Comparison of ENCODE assay signal across 1 cellular context in the genomic region with DNA sequence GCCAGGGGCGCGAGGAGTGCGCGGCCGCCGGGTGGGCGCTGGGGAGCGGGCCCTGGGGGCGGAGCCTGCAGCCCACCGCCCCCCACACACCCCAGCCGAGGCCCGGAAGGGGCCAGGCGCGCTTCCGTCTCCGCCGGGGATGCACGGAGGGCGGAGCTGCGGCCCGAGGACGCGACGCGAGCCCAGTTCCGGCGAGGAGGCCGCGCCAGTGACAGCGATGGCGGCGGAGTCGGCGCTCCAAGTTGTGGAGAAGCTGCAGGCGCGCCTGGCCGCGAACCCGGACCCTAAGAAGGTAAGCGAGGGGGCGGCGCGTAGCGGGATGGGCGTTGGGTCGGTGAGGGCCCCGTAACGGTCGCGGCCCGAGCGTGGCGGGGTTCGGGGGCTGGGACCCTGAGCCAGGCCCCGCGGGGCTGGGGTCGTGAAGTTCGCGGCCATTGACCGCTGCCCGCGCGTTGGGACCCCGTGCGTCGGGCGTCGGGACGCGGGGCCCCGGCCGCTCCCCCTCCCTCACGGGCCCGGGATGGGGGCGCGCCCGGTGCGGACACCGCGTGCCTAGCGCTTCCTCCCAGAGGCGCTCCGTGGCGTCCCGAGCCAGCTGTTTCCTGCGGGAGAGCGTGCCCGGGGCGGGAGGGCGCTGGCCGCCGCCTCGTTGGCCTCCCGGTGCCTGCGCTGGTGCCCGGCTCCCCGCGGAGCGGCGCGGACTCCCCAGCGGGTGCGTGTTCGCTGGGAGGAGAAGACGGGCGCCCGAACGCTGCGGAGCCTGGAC.
TF ChIP-seq lines count a peak whose summit lies in the region.

A gene with protein sequence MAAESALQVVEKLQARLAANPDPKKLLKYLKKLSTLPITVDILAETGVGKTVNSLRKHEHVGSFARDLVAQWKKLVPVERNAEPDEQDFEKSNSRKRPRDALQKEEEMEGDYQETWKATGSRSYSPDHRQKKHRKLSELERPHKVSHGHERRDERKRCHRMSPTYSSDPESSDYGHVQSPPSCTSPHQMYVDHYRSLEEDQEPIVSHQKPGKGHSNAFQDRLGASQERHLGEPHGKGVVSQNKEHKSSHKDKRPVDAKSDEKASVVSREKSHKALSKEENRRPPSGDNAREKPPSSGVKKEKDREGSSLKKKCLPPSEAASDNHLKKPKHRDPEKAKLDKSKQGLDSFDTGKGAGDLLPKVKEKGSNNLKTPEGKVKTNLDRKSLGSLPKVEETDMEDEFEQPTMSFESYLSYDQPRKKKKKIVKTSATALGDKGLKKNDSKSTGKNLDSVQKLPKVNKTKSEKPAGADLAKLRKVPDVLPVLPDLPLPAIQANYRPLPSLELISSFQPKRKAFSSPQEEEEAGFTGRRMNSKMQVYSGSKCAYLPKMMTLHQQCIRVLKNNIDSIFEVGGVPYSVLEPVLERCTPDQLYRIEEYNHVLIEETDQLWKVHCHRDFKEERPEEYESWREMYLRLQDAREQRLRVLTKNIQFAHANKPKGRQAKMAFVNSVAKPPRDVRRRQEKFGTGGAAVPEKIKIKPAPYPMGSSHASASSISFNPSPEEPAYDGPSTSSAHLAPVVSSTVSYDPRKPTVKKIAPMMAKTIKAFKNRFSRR (plus strand): TSS at position 185 of the 766 bp plus-strand sequence. CDS start 33 bp downstream, at position 218.

TF ChIP-seq in WTC11, 78 proteins besides CTCF, POLR2A, EP300 and RAD21 (continued from another document):
- TF ChIP-seq, protein P1, sequence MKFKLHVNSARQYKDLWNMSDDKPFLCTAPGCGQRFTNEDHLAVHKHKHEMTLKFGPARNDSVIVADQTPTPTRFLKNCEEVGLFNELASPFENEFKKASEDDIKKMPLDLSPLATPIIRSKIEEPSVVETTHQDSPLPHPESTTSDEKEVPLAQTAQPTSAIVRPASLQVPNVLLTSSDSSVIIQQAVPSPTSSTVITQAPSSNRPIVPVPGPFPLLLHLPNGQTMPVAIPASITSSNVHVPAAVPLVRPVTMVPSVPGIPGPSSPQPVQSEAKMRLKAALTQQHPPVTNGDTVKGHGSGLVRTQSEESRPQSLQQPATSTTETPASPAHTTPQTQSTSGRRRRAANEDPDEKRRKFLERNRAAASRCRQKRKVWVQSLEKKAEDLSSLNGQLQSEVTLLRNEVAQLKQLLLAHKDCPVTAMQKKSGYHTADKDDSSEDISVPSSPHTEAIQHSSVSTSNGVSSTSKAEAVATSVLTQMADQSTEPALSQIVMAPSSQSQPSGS (CRISPR knock-in tag; IDR thresholded peaks at IDR 0.05; ENCODE audit: borderline replicate concordance, low read depth): no peak
- TF ChIP-seq, protein P2, sequence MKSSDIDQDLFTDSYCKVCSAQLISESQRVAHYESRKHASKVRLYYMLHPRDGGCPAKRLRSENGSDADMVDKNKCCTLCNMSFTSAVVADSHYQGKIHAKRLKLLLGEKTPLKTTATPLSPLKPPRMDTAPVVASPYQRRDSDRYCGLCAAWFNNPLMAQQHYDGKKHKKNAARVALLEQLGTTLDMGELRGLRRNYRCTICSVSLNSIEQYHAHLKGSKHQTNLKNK (CRISPR knock-in tag; IDR thresholded peaks at IDR 0.05): no peak
- TF ChIP-seq, protein P3, sequence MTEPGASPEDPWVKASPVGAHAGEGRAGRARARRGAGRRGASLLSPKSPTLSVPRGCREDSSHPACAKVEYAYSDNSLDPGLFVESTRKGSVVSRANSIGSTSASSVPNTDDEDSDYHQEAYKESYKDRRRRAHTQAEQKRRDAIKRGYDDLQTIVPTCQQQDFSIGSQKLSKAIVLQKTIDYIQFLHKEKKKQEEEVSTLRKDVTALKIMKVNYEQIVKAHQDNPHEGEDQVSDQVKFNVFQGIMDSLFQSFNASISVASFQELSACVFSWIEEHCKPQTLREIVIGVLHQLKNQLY (CRISPR knock-in tag; IDR thresholded peaks at IDR 0.05): 0 out of 2 replicates have a peak, but pooled peaks have one; percentile 66
- TF ChIP-seq TCF7 (CRISPR knock-in tag; IDR thresholded peaks at IDR 0.05; ENCODE audit: low read depth) (peak; percentile 34; the same call in 1 of the 2 replicates), CBFB (CRISPR knock-in tag; IDR thresholded peaks at IDR 0.05; ENCODE audit: low read depth) (0 out of 2 replicates have a peak, but pooled peaks have one; percentile 36), ZBTB21 (CRISPR knock-in tag; IDR thresholded peaks at IDR 0.05; ENCODE audit: borderline replicate concordance) (no peak), TEAD1 (CRISPR knock-in tag; IDR thresholded peaks at IDR 0.05) (peak; percentile 77), NR3C1 (CRISPR knock-in tag; conservative IDR thresholded peaks at IDR 0.05; ENCODE audit: low read depth) (no peak)
- TF ChIP-seq, protein P4, sequence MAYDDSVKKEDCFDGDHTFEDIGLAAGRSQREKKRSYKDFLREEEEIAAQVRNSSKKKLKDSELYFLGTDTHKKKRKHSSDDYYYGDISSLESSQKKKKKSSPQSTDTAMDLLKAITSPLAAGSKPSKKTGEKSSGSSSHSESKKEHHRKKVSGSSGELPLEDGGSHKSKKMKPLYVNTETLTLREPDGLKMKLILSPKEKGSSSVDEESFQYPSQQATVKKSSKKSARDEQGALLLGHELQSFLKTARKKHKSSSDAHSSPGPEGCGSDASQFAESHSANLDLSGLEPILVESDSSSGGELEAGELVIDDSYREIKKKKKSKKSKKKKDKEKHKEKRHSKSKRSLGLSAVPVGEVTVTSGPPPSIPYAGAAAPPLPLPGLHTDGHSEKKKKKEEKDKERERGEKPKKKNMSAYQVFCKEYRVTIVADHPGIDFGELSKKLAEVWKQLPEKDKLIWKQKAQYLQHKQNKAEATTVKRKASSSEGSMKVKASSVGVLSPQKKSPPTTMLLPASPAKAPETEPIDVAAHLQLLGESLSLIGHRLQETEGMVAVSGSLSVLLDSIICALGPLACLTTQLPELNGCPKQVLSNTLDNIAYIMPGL (CRISPR knock-in tag; IDR thresholded peaks at IDR 0.05): peak; percentile 90
